Comparison of ENCODE assay signal across 1 cellular context in the genomic region with DNA sequence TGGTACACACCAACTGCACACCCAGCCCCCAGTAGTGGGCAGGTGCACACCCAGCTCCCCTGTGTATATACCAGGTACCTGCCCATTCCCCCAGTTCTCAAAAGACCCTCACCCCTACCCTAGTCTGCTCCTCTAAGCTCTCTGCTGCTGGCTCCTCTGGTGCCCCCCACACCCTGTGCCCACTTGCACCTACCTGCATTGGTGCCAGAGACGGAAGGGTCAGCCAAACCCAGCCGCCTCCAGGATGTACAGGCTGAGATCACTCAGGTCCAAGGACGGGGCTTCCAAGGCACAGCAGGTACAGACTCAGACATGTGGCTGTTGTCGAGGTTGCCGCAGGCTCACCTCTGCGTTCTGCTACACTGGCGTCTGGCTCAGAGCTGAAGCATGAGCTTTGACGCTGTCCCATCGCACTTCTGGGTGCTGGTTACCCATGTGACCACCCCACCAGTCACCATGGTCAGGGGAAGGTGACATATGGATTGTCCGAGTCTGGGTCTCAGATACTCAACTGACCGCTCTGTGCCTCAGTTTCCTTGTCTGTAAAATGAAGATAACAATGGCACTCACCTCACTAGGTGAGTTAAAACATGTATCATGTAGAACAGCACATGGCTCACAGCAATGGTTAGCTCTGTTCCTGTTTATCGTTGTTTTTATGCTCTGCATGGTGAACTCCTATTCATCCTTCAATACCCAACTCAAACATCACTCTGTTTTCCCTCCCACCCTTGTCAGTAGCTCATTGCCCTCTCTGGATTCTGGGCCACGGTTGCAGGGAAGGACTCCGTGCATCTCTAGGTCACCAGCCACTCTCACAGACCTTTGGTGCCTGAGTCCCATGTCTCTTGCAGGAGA.
TF ChIP-seq lines count a peak whose summit lies in the region.

No MANE protein-coding gene starts in this region.

TF ChIP-seq in HepG2, 621 proteins besides CTCF, POLR2A, EP300 and RAD21:
- no peak for TF ChIP-seq ZNF709 (CRISPR knock-in tag; IDR thresholded peaks at IDR 0.05)
- no peak for TF ChIP-seq GABPA (IDR thresholded peaks at IDR 0.05; ENCODE audit: low read depth, low read length)
- TF ChIP-seq GABPA (CRISPR knock-in tag; IDR thresholded peaks at IDR 0.05; ENCODE audit: low read depth): no peak
- no peak for TF ChIP-seq KLF6 (CRISPR knock-in tag; IDR thresholded peaks at IDR 0.05)
